Comparison of ENCODE assay signal across 1 cellular context in the genomic region with DNA sequence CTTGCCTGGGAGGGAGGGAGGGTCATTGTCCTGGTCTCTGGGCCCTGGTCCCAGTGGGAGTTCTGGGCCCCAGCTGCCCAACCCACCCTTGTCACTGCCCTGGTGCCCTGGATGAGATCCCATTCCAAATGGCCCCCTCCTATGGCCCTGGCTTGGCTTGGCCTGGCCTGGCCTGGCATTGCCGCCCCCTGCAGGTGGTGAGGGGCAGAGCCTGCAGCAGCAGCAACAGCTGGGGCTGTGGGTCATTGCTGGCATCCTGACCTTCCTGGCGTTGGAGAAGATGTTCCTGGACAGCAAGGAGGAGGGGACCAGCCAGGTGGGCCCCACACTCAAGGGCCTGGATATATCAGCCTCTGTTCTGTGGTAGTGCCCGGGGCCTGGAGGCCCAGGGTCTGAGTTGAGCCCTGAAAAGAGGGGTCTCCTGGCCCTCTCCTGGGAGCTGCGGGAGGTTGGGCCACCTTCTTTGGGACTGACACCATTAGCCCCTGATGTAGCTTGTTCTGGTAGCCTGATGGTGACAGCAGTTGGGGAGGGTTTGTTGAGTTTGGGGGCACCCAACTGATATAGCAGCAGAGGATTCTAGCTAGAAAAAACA.
A peak's percentile ranks its signal among the peaks of the same experiment; 100 is the strongest.
TF ChIP-seq lines count a peak whose summit lies in the region.

No MANE protein-coding gene starts in this region.

TF ChIP-seq in HepG2, 621 proteins besides CTCF, POLR2A, EP300 and RAD21 (continued from another document):
- TF ChIP-seq, protein P1, sequence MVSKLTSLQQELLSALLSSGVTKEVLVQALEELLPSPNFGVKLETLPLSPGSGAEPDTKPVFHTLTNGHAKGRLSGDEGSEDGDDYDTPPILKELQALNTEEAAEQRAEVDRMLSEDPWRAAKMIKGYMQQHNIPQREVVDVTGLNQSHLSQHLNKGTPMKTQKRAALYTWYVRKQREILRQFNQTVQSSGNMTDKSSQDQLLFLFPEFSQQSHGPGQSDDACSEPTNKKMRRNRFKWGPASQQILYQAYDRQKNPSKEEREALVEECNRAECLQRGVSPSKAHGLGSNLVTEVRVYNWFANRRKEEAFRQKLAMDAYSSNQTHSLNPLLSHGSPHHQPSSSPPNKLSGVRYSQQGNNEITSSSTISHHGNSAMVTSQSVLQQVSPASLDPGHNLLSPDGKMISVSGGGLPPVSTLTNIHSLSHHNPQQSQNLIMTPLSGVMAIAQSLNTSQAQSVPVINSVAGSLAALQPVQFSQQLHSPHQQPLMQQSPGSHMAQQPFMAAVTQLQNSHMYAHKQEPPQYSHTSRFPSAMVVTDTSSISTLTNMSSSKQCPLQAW (CRISPR knock-in tag; IDR thresholded peaks at IDR 0.05) = no peak
- no peak for TF ChIP-seq ZFP37 (CRISPR knock-in tag; IDR thresholded peaks at IDR 0.05; ENCODE audit: borderline replicate concordance)
- TF ChIP-seq ZFP1 (CRISPR knock-in tag; IDR thresholded peaks at IDR 0.05) = no peak
- no peak for TF ChIP-seq ZSCAN30 (CRISPR knock-in tag; IDR thresholded peaks at IDR 0.05)
- no peak for TF ChIP-seq ZNF552 (CRISPR knock-in tag; IDR thresholded peaks at IDR 0.05; ENCODE audit: borderline replicate concordance)
- TF ChIP-seq, protein P2, sequence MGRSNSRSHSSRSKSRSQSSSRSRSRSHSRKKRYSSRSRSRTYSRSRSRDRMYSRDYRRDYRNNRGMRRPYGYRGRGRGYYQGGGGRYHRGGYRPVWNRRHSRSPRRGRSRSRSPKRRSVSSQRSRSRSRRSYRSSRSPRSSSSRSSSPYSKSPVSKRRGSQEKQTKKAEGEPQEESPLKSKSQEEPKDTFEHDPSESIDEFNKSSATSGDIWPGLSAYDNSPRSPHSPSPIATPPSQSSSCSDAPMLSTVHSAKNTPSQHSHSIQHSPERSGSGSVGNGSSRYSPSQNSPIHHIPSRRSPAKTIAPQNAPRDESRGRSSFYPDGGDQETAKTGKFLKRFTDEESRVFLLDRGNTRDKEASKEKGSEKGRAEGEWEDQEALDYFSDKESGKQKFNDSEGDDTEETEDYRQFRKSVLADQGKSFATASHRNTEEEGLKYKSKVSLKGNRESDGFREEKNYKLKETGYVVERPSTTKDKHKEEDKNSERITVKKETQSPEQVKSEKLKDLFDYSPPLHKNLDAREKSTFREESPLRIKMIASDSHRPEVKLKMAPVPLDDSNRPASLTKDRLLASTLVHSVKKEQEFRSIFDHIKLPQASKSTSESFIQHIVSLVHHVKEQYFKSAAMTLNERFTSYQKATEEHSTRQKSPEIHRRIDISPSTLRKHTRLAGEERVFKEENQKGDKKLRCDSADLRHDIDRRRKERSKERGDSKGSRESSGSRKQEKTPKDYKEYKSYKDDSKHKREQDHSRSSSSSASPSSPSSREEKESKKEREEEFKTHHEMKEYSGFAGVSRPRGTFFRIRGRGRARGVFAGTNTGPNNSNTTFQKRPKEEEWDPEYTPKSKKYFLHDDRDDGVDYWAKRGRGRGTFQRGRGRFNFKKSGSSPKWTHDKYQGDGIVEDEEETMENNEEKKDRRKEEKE (IDR thresholded peaks at IDR 0.05) = no peak
- peak; percentile 76 for TF ChIP-seq NRL (CRISPR knock-in tag; IDR thresholded peaks at IDR 0.05; ENCODE audit: borderline replicate concordance)
- TF ChIP-seq REXO4 (CRISPR knock-in tag; IDR thresholded peaks at IDR 0.05; ENCODE audit: borderline replicate concordance) = no peak
- TF ChIP-seq, protein P3, sequence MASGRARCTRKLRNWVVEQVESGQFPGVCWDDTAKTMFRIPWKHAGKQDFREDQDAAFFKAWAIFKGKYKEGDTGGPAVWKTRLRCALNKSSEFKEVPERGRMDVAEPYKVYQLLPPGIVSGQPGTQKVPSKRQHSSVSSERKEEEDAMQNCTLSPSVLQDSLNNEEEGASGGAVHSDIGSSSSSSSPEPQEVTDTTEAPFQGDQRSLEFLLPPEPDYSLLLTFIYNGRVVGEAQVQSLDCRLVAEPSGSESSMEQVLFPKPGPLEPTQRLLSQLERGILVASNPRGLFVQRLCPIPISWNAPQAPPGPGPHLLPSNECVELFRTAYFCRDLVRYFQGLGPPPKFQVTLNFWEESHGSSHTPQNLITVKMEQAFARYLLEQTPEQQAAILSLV (CRISPR knock-in tag; IDR thresholded peaks at IDR 0.05; ENCODE audit: borderline replicate concordance) = no peak
- TF ChIP-seq, protein P4, sequence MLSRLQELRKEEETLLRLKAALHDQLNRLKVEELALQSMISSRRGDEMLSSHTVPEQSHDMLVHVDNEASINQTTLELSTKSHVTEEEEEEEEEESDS (CRISPR knock-in tag; IDR thresholded peaks at IDR 0.05; ENCODE audit: borderline replicate concordance) = no peak
- no peak for TF ChIP-seq ZNF282 (IDR thresholded peaks at IDR 0.05; ENCODE audit: partially characterized antibody)
- TF ChIP-seq ZNF792 (CRISPR knock-in tag; IDR thresholded peaks at IDR 0.05) = no peak
- TF ChIP-seq PHF5A (CRISPR knock-in tag; IDR thresholded peaks at IDR 0.05; ENCODE audit: low read depth, unreplicated experiment) = no peak
- no peak for TF ChIP-seq ZNF263 (CRISPR knock-in tag; IDR thresholded peaks at IDR 0.05)
- TF ChIP-seq, protein P5, sequence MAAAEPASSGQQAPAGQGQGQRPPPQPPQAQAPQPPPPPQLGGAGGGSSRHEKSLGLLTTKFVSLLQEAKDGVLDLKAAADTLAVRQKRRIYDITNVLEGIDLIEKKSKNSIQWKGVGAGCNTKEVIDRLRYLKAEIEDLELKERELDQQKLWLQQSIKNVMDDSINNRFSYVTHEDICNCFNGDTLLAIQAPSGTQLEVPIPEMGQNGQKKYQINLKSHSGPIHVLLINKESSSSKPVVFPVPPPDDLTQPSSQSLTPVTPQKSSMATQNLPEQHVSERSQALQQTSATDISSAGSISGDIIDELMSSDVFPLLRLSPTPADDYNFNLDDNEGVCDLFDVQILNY (CRISPR knock-in tag; conservative IDR thresholded peaks at IDR 0.05) = no peak
- TF ChIP-seq, protein P6, sequence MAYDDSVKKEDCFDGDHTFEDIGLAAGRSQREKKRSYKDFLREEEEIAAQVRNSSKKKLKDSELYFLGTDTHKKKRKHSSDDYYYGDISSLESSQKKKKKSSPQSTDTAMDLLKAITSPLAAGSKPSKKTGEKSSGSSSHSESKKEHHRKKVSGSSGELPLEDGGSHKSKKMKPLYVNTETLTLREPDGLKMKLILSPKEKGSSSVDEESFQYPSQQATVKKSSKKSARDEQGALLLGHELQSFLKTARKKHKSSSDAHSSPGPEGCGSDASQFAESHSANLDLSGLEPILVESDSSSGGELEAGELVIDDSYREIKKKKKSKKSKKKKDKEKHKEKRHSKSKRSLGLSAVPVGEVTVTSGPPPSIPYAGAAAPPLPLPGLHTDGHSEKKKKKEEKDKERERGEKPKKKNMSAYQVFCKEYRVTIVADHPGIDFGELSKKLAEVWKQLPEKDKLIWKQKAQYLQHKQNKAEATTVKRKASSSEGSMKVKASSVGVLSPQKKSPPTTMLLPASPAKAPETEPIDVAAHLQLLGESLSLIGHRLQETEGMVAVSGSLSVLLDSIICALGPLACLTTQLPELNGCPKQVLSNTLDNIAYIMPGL (CRISPR knock-in tag; IDR thresholded peaks at IDR 0.05; ENCODE audit: borderline replicate concordance in 1 of 2, low read depth in 1 of 2) = no peak
- TF ChIP-seq SP2 (CRISPR knock-in tag; IDR thresholded peaks at IDR 0.05) = no peak
- TF ChIP-seq ZNF12 (CRISPR knock-in tag; IDR thresholded peaks at IDR 0.05) = no peak
- TF ChIP-seq ZFX (CRISPR knock-in tag; IDR thresholded peaks at IDR 0.05; ENCODE audit: low read depth) = peak; percentile 53; the same call in 1 of the 2 replicates
- TF ChIP-seq, protein P7, sequence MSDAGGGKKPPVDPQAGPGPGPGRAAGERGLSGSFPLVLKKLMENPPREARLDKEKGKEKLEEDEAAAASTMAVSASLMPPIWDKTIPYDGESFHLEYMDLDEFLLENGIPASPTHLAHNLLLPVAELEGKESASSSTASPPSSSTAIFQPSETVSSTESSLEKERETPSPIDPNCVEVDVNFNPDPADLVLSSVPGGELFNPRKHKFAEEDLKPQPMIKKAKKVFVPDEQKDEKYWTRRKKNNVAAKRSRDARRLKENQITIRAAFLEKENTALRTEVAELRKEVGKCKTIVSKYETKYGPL (CRISPR knock-in tag; IDR thresholded peaks at IDR 0.05) = no peak
- TF ChIP-seq, protein P8, sequence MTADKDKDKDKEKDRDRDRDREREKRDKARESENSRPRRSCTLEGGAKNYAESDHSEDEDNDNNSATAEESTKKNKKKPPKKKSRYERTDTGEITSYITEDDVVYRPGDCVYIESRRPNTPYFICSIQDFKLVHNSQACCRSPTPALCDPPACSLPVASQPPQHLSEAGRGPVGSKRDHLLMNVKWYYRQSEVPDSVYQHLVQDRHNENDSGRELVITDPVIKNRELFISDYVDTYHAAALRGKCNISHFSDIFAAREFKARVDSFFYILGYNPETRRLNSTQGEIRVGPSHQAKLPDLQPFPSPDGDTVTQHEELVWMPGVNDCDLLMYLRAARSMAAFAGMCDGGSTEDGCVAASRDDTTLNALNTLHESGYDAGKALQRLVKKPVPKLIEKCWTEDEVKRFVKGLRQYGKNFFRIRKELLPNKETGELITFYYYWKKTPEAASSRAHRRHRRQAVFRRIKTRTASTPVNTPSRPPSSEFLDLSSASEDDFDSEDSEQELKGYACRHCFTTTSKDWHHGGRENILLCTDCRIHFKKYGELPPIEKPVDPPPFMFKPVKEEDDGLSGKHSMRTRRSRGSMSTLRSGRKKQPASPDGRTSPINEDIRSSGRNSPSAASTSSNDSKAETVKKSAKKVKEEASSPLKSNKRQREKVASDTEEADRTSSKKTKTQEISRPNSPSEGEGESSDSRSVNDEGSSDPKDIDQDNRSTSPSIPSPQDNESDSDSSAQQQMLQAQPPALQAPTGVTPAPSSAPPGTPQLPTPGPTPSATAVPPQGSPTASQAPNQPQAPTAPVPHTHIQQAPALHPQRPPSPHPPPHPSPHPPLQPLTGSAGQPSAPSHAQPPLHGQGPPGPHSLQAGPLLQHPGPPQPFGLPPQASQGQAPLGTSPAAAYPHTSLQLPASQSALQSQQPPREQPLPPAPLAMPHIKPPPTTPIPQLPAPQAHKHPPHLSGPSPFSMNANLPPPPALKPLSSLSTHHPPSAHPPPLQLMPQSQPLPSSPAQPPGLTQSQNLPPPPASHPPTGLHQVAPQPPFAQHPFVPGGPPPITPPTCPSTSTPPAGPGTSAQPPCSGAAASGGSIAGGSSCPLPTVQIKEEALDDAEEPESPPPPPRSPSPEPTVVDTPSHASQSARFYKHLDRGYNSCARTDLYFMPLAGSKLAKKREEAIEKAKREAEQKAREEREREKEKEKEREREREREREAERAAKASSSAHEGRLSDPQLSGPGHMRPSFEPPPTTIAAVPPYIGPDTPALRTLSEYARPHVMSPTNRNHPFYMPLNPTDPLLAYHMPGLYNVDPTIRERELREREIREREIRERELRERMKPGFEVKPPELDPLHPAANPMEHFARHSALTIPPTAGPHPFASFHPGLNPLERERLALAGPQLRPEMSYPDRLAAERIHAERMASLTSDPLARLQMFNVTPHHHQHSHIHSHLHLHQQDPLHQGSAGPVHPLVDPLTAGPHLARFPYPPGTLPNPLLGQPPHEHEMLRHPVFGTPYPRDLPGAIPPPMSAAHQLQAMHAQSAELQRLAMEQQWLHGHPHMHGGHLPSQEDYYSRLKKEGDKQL (CRISPR knock-in tag; IDR thresholded peaks at IDR 0.05; ENCODE audit: low read depth) = no peak
- TF ChIP-seq, protein P9, sequence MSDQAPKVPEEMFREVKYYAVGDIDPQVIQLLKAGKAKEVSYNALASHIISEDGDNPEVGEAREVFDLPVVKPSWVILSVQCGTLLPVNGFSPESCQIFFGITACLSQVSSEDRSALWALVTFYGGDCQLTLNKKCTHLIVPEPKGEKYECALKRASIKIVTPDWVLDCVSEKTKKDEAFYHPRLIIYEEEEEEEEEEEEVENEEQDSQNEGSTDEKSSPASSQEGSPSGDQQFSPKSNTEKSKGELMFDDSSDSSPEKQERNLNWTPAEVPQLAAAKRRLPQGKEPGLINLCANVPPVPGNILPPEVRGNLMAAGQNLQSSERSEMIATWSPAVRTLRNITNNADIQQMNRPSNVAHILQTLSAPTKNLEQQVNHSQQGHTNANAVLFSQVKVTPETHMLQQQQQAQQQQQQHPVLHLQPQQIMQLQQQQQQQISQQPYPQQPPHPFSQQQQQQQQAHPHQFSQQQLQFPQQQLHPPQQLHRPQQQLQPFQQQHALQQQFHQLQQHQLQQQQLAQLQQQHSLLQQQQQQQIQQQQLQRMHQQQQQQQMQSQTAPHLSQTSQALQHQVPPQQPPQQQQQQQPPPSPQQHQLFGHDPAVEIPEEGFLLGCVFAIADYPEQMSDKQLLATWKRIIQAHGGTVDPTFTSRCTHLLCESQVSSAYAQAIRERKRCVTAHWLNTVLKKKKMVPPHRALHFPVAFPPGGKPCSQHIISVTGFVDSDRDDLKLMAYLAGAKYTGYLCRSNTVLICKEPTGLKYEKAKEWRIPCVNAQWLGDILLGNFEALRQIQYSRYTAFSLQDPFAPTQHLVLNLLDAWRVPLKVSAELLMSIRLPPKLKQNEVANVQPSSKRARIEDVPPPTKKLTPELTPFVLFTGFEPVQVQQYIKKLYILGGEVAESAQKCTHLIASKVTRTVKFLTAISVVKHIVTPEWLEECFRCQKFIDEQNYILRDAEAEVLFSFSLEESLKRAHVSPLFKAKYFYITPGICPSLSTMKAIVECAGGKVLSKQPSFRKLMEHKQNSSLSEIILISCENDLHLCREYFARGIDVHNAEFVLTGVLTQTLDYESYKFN (CRISPR knock-in tag; conservative IDR thresholded peaks at IDR 0.05) = no peak
- TF ChIP-seq, protein P10, sequence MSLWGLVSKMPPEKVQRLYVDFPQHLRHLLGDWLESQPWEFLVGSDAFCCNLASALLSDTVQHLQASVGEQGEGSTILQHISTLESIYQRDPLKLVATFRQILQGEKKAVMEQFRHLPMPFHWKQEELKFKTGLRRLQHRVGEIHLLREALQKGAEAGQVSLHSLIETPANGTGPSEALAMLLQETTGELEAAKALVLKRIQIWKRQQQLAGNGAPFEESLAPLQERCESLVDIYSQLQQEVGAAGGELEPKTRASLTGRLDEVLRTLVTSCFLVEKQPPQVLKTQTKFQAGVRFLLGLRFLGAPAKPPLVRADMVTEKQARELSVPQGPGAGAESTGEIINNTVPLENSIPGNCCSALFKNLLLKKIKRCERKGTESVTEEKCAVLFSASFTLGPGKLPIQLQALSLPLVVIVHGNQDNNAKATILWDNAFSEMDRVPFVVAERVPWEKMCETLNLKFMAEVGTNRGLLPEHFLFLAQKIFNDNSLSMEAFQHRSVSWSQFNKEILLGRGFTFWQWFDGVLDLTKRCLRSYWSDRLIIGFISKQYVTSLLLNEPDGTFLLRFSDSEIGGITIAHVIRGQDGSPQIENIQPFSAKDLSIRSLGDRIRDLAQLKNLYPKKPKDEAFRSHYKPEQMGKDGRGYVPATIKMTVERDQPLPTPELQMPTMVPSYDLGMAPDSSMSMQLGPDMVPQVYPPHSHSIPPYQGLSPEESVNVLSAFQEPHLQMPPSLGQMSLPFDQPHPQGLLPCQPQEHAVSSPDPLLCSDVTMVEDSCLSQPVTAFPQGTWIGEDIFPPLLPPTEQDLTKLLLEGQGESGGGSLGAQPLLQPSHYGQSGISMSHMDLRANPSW (CRISPR knock-in tag; IDR thresholded peaks at IDR 0.05; ENCODE audit: borderline replicate concordance) = no peak
- no peak for TF ChIP-seq KLF9 (CRISPR knock-in tag; IDR thresholded peaks at IDR 0.05; ENCODE audit: low read depth)
- no peak for TF ChIP-seq JUN (CRISPR knock-in tag; IDR thresholded peaks at IDR 0.05)
- no peak for TF ChIP-seq FOXP1 (IDR thresholded peaks at IDR 0.05)
- TF ChIP-seq FOXP1 (CRISPR knock-in tag; IDR thresholded peaks at IDR 0.05) = no peak
- no peak for TF ChIP-seq KMT2B (CRISPR knock-in tag; IDR thresholded peaks at IDR 0.05)
